Comparison of ENCODE assay signal across 10 cellular contexts in genomic region chr21:15445327-15445726, GRCh38.
DNase-seq lines count a peak whose midpoint lies in the region; ATAC-seq and TF ChIP-seq lines count a peak whose summit lies in the region.
"Had no signal": no experiment of that assay in that cellular context is flagged by ENCODE, and none has a peak within 500 bp of the region (broad histone marks: within the 10 kb centered on the region; RNA-seq: fewer than 3 reads in every experiment).

No MANE protein-coding gene starts in this region.

- H3K27me3 Mint-ChIP-seq in HFFc6 (ENCODE audit: insufficient read depth) = no peaks in the 10 kb centered on the region

- no peak overlapping the region for H3K4me3 Mint-ChIP-seq in HFFc6

- H3K4me1 Mint-ChIP-seq in HFFc6 (ENCODE audit: low read depth) = no peaks in the 10 kb centered on the region

- peak; percentile 87 for ATAC-seq in GM19395 (IDR thresholded peaks at IDR 0.05; ENCODE audit: unreplicated experiment)
- ATAC-seq in HG03025 (IDR thresholded peaks at IDR 0.05; ENCODE audit: low FRiP score, unreplicated experiment) = peak; percentile 93

- no peak overlapping the region for H3K27ac Mint-ChIP-seq in HFFc6

- no peaks in the 10 kb centered on the region for H3K9me3 Mint-ChIP-seq in HFFc6

- H3K36me3 Mint-ChIP-seq in HFFc6 (ENCODE audit: low read depth) = no peaks in the 10 kb centered on the region

- DNase-seq in AML-193 (lab: John Stamatoyannopoulos, UW) (peak; percentile 11 to 43), SKM-1 (lab: John Stamatoyannopoulos, UW; ENCODE audit: unreplicated experiment) (peak; percentile 45), HFFc6 (no peak), NCI-H1436 treated with DMSO at 0.1 percent for 48 hours (lab: John Stamatoyannopoulos, UW) (no peak), cerebellum (ENCODE audit: low spot score) (no peak), NCI-H510A treated with DMSO at 0.1 percent for 48 hours (lab: John Stamatoyannopoulos, UW) (no peak)
- DNase-seq: NCI-H1436, T-helper 1 cell had no signal

- no peak for TF ChIP-seq CTCF in HFFc6 (IDR thresholded peaks at IDR 0.05)

Comparison
In these comparisons a context has a peak if more than half of its experiments do, and no peak if none do; other contexts are left out.
1. DNase-seq: peak in AML-193 (2 of 2) and SKM-1 (single experiment); none in HFFc6 (single experiment), NCI-H1436 treated with DMSO at 0.1 percent for 48 hours (single experiment), cerebellum (single experiment) and NCI-H510A treated with DMSO at 0.1 percent for 48 hours (single experiment).